Comparison of ENCODE assay signal across 20 cellular contexts in genomic region chr11:123441161-123441560, GRCh38.
"Had no signal": no experiment of that assay in that cellular context is flagged by ENCODE, and none has a peak within 500 bp of the region (broad histone marks: within the 10 kb centered on the region; RNA-seq: fewer than 3 reads in every experiment).

No MANE protein-coding gene starts in this region.

- H3K9me3 Mint-ChIP-seq: mesothelial cell of epicardium; natural killer cell treated with Interleukin-12 subunit alpha and Interleukin-12 subunit beta and Interleukin-15 and Interleukin-18, amount 100 ng/mL, for 72 hours had no signal

- ATAC-seq: mucosa of descending colon; naive thymus-derived CD4-positive, alpha-beta T cell; natural killer cell treated with Interleukin-12 subunit alpha and Interleukin-12 subunit beta and Interleukin-15 and Interleukin-18, amount 100 ng/mL, for 72 hours; right lobe of liver; stimulated activated naive B cell treated with anti-CD40 and anti-IgM and Interleukin-4, amounts not matched to agents 10 μg/mL and 1 μg/mL and 100 μg/mL, for 72 hours; stimulated activated naive CD8-positive, alpha-beta T cell treated with anti-CD3 and anti-CD28 coated beads, Interleukin-15, Interleukin-2, amounts not matched to agents 100 U/mL and 50 U/mL, for 24 hours had no signal

- DNase-seq: islet precursor cell; left ventricle myocardium inferior; mesendoderm; mucosa of descending colon; naive thymus-derived CD4-positive, alpha-beta T cell; ovary; right lobe of liver; stimulated activated CD4-positive, alpha-beta T cell treated with anti-CD3 and anti-CD28 coated beads, Interleukin-12 subunit alpha, Interleukin-12 subunit beta, amount 100 ng/mL, for 4 hours; stimulated activated CD4-positive, alpha-beta T cell treated with anti-CD3 and anti-CD28 coated beads, Interleukin-15, amount 100 ng/mL, for 24 hours; stimulated activated CD4-positive, alpha-beta T cell treated with anti-CD3 and anti-CD28 coated beads, Interleukin-2, amount 100 ng/mL, for 24 hours; stimulated activated CD4-positive, alpha-beta T cell treated with anti-CD3 and anti-CD28 coated beads, Interleukin-4, amount 100 ng/mL, for 1 hour; stimulated activated naive B cell treated with anti-CD40 and anti-IgM and Interleukin-4, amounts not matched to agents 10 μg/mL and 1 μg/mL and 100 μg/mL, for 72 hours; stimulated activated naive CD8-positive, alpha-beta T cell treated with anti-CD3 and anti-CD28 coated beads, Interleukin-15, Interleukin-2, amounts not matched to agents 100 U/mL and 50 U/mL, for 24 hours; stomach; testis; transverse colon; upper lobe of left lung had no signal

- H3K36me3 Mint-ChIP-seq: stimulated activated naive B cell treated with anti-CD40 and anti-IgM and Interleukin-4, amounts not matched to agents 10 μg/mL and 1 μg/mL and 100 μg/mL, for 72 hours had no signal

- H3K27me3 Mint-ChIP-seq: naive thymus-derived CD4-positive, alpha-beta T cell; stimulated activated naive B cell treated with anti-CD40 and anti-IgM and Interleukin-4, amounts not matched to agents 10 μg/mL and 1 μg/mL and 100 μg/mL, for 72 hours had no signal

- H3K4me1 Mint-ChIP-seq: stimulated activated naive B cell treated with anti-CD40 and anti-IgM and Interleukin-4, amounts not matched to agents 10 μg/mL and 1 μg/mL and 100 μg/mL, for 72 hours had no signal

- H3K4me3 Mint-ChIP-seq: mesothelial cell of epicardium; natural killer cell treated with Interleukin-12 subunit alpha and Interleukin-12 subunit beta and Interleukin-15 and Interleukin-18, amount 100 ng/mL, for 72 hours; stimulated activated naive B cell treated with anti-CD40 and anti-IgM and Interleukin-4, amounts not matched to agents 10 μg/mL and 1 μg/mL and 100 μg/mL, for 72 hours had no signal

- H3K27ac Mint-ChIP-seq: mesothelial cell of epicardium; progenitor cell of endocrine pancreas; stimulated activated naive B cell treated with anti-CD40 and anti-IgM and Interleukin-4, amounts not matched to agents 10 μg/mL and 1 μg/mL and 100 μg/mL, for 72 hours had no signal
